In the genomic region with DNA sequence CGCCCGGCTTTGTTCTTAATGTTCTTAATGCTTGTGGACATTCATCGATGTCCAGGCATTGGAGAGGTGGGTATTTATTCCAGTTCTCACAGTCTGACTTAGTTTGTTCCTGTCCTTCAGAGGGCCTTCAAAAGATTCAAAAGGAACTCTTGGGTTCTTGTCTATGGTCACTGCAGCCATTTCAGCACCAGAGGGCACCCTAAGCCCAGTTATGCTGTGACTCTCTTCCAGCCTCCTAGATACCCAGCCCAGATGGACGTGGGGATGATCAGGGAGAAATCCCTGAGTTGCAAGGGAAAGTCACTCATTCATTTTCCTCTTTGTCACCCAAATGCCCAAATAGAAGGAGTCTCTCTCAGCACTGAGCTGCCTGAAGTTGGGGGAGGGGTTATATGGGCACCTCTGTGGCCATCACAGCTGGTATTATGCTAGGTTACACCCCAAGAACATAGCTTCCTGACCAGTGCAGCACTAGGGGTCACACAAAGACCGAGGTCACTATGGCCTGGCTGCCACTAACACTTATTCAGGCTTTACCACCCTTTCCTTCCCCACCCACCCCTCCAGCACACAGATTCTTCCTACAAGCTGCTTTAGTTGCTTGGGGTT, we compare ENCODE assay signal across 8 cellular contexts. TPM values are rescaled to one million over a fixed set of nuclear protein-coding genes. Genes with fewer than 3 reads are reported as not detected.
DNase-seq lines count a peak whose midpoint lies in the region; ATAC-seq and TF ChIP-seq lines count a peak whose summit lies in the region.

No MANE protein-coding gene starts in this region.

- WGBS in lung, 2 donors: 29 to 40% methylated on average over 5 of the region's 5 CpGs

- H3K27me3 ChIP-seq in dorsolateral prefrontal cortex (peaks cover 0 to 5% (median 0%) of the 10 kb centered on the region in 45 donors), lung (ENCODE audit: control insufficient read depth, insufficient read depth) (no peaks in the 10 kb centered on the region)

- no peaks in the 10 kb centered on the region for H3K36me3 ChIP-seq in lung (ENCODE audit: control insufficient read depth in 2 of 2, insufficient read depth in 2 of 2, low read length in 2 of 2)

- peak; percentile 28 to 91 (median 78) for TF ChIP-seq CTCF in dorsolateral prefrontal cortex (IDR thresholded peaks at IDR 0.05 in 54 of 56, conservative IDR thresholded peaks at IDR 0.05 in 2 of 56; ENCODE audit: low read depth in 1 of 56, partially characterized antibody in 56 of 56)
- peak; percentile 78 for TF ChIP-seq CTCF in lung (IDR thresholded peaks at IDR 0.05; ENCODE audit: control extremely low read depth, extremely low read depth)

- no peak overlapping the region for H3K27ac ChIP-seq in dorsolateral prefrontal cortex
- no peak overlapping the region for H3K27ac ChIP-seq in lung (ENCODE audit: low read depth in 1 of 2, low read length in 1 of 2)

- intact Hi-C loops in dorsolateral prefrontal cortex (cut with DNase I): loop anchor here (2.0 to 5.0 kb wide), 2 partner anchors 142 kb away; partner anchors contain the start of gene STK31 (in 1 of the 2)

- H3K9me3 ChIP-seq in lung (ENCODE audit: control insufficient read depth in 2 of 2, insufficient read depth in 1 of 2, low read length in 1 of 2): no peaks in the 10 kb centered on the region

- no peaks in the 10 kb centered on the region for H3K4me1 ChIP-seq in lung (ENCODE audit: control insufficient read depth in 2 of 2, insufficient read depth in 2 of 2, low read length in 2 of 2)

- DNase-seq in AML-193 (lab: John Stamatoyannopoulos, UW): peak; percentile 56 to 62
- peak; percentile 46 for DNase-seq in NCI-H526 treated with DMSO at 0.1 percent for 48 hours (lab: John Stamatoyannopoulos, UW)
- peak; percentile 64 for DNase-seq in activated CD4-positive, alpha-beta T cell treated with anti-CD3 and anti-CD28 coated beads, Interleukin-2, amount 50 U/mL, for 1 hour
- peak; percentile 41 to 80 (median 66) for DNase-seq in dorsolateral prefrontal cortex
- peak; percentile 70 for DNase-seq in lung (ENCODE audit: low spot score)
- DNase-seq in stimulated activated CD8-positive, alpha-beta memory T cell treated with anti-CD3 and anti-CD28 coated beads, Interleukin-15, amount 100 ng/mL, for 24 hours (ENCODE audit: low read depth): peak; percentile 14

- H3K4me3 ChIP-seq in dorsolateral prefrontal cortex: no peak overlapping the region
- no peak overlapping the region for H3K4me3 ChIP-seq in lung

- peak; percentile 87 for ATAC-seq in GM19025 (IDR thresholded peaks at IDR 0.05; ENCODE audit: low read depth, unreplicated experiment)
- peak; percentile 88 for ATAC-seq in HG03432 (IDR thresholded peaks at IDR 0.05; ENCODE audit: unreplicated experiment)
- ATAC-seq in lung (ENCODE audit: insufficient read depth, low FRiP score): peak; percentile 97

RNA-seq across cellular contexts. Expression of gene CCDC126, which starts 26.5 kb away (rescaled TPM):
- total RNA-seq in dorsolateral prefrontal cortex (10 to 100 TPM; 11.7 to 28.0 (median 16.8) TPM), lung (10 to 100 TPM; 11.3 to 21.9 TPM)
- 1 to 10 TPM; 4.1 to 8.7 TPM for polyA plus RNA-seq in lung

RNA-seq across cellular contexts. Expression of gene TRA2A, which starts 38.9 kb away (rescaled TPM):
- total RNA-seq in dorsolateral prefrontal cortex: 100 to 1,000 TPM in 40 of 120 experiments, 10 to 100 TPM in 80; 73.3 to 142 (median 94.7) TPM
- 10 to 100 TPM; 69.5 to 99.0 TPM for total RNA-seq in lung
- polyA plus RNA-seq in lung: 10 to 100 TPM; 46.3 to 95.3 TPM

Comparison
In these comparisons a context has a peak if more than half of its experiments do, and no peak if none do; other contexts are left out.
1. DNase-seq: peak in every context shown above with its lines; median percentile 70 in lung; 66 in dorsolateral prefrontal cortex; 64 in activated CD4-positive, alpha-beta T cell treated with anti-CD3 and anti-CD28 coated beads, Interleukin-2, amount 50 U/mL, for 1 hour; 59 in AML-193; 46 in NCI-H526 treated with DMSO at 0.1 percent for 48 hours; 14 in stimulated activated CD8-positive, alpha-beta memory T cell treated with anti-CD3 and anti-CD28 coated beads, Interleukin-15, amount 100 ng/mL, for 24 hours.